22 cellular contexts compared by ENCODE assay signal in genomic region chr3:62065985-62066693, GRCh38.
DNase-seq lines count a peak whose midpoint lies in the region; ATAC-seq and TF ChIP-seq lines count a peak whose summit lies in the region.
"Had no signal": no experiment of that assay in that cellular context is flagged by ENCODE, and none has a peak within 500 bp of the region (broad histone marks: within the 10 kb centered on the region; RNA-seq: fewer than 3 reads in every experiment).

No MANE protein-coding gene starts in this region.

- H3K27ac ChIP-seq in osteoblast (ENCODE audit: low read depth, low read length) = no peak overlapping the region
- H3K27ac ChIP-seq: left lung, psoas muscle, stomach, upper lobe of left lung had no signal

- H3K9ac ChIP-seq in adipocyte (ENCODE audit: low read length) = no peak overlapping the region

- H3K4me1 ChIP-seq in adipocyte (ENCODE audit: control insufficient read depth, insufficient read depth, low read length) (peaks cover 8% of the 10 kb centered on the region), osteoblast (ENCODE audit: insufficient read depth, low read length) (no peaks in the 10 kb centered on the region)
- H3K4me1 ChIP-seq: left lung, stomach, upper lobe of left lung had no signal

- H3K79me2 ChIP-seq in osteoblast (ENCODE audit: insufficient read depth, low read length) = no peaks in the 10 kb centered on the region

- H3K4me2 ChIP-seq in osteoblast (ENCODE audit: insufficient read depth, low read length) = no peak overlapping the region
- H3K4me2 ChIP-seq: smooth muscle cell had no signal

- no peak for TF ChIP-seq CTCF in fibroblast of mammary gland (conservative IDR thresholded peaks at IDR 0.05; ENCODE audit: control insufficient read depth, insufficient read depth, low read depth, low read length)
- TF ChIP-seq CTCF in osteoblast (IDR thresholded peaks at IDR 0.05; ENCODE audit: extremely low read depth, low read depth, low read length) = no peak

- no peak overlapping the region for H2AFZ ChIP-seq in osteoblast (ENCODE audit: low read length)

- H4K20me1 ChIP-seq in osteoblast (ENCODE audit: insufficient read depth, low read length) = peaks cover 5% of the 10 kb centered on the region

- DNase-seq in GM04504 (ENCODE audit: low read depth) = peak; percentile 46
- peak; percentile 72 for DNase-seq in adipocyte (ENCODE audit: low read depth)
- DNase-seq in fibroblast of mammary gland (ENCODE audit: low read depth) = peak; percentile 84
- DNase-seq in osteoblast (ENCODE audit: insufficient read length, low spot score, missing footprints) = peak; percentile 55
- no peak for DNase-seq in GM19240 (ENCODE audit: insufficient read length, low spot score)
- DNase-seq in NCI-H1694 (lab: John Stamatoyannopoulos, UW) = no peak
- DNase-seq: activated CD4-positive, alpha-beta T cell treated with anti-CD3 and anti-CD28 coated beads for 36 hours; activated CD8-positive, alpha-beta memory T cell treated with anti-CD3 and anti-CD28 coated beads, Interleukin-2, amount 10 ng/mL, durations not matched to agents 7 days and 5 days; activated naive CD8-positive, alpha-beta T cell treated with anti-CD3 and anti-CD28 coated beads for 36 hours; glutamatergic neuron; left lung; NCI-H146; NCI-H774; psoas muscle; Right ventricle myocardium superior; stimulated activated CD4-positive, alpha-beta T cell treated with anti-CD3 and anti-CD28 coated beads, Interleukin-4, amount 100 ng/mL, for 24 hours; stomach; T-cell; upper lobe of left lung had no signal

- H3K9me3 ChIP-seq in adipocyte (ENCODE audit: control insufficient read depth, low read length) (no peaks in the 10 kb centered on the region), osteoblast (ENCODE audit: low read depth, low read length) (no peaks in the 10 kb centered on the region)
- H3K9me3 ChIP-seq: left lung, psoas muscle, stomach, upper lobe of left lung had no signal

- no peak for ATAC-seq in HG03280 (IDR thresholded peaks at IDR 0.05; ENCODE audit: unreplicated experiment)
- no peak for ATAC-seq in GM18909 (IDR thresholded peaks at IDR 0.05; ENCODE audit: poor library complexity, unreplicated experiment)
- ATAC-seq: activated CD4-positive, alpha-beta T cell treated with anti-CD3 and anti-CD28 coated beads for 36 hours; activated CD8-positive, alpha-beta memory T cell treated with anti-CD3 and anti-CD28 coated beads, Interleukin-2, amount 10 ng/mL, durations not matched to agents 7 days and 5 days; left lung; psoas muscle; T-cell had no signal

- H3K27me3 ChIP-seq in adipocyte (replicated peaks; ENCODE audit: control insufficient read depth, insufficient read depth, low read length) (no peaks in the 10 kb centered on the region), osteoblast (ENCODE audit: insufficient read depth, low read length) (no peaks in the 10 kb centered on the region)
- H3K27me3 ChIP-seq: left lung, stomach, upper lobe of left lung had no signal

- no peak overlapping the region for H3K4me3 ChIP-seq in adipocyte (ENCODE audit: low read length)
- no peak overlapping the region for H3K4me3 ChIP-seq in fibroblast of mammary gland (ENCODE audit: control insufficient read depth, low read depth, low read length)
- no peak overlapping the region for H3K4me3 ChIP-seq in osteoblast (ENCODE audit: insufficient read depth, low read length)
- H3K4me3 ChIP-seq: left lung, psoas muscle, smooth muscle cell, stomach, upper lobe of left lung had no signal

- H3K36me3 ChIP-seq in adipocyte (ENCODE audit: control insufficient read depth, insufficient read depth, low read length, severe bottlenecking) = no peaks in the 10 kb centered on the region
- H3K36me3 ChIP-seq in osteoblast (ENCODE audit: insufficient read depth, low read length) = no peaks in the 10 kb centered on the region
- H3K36me3 ChIP-seq: left lung, stomach, upper lobe of left lung had no signal

Comparison
In these comparisons a context has a peak if more than half of its experiments do, and no peak if none do; other contexts are left out.
1. DNase-seq: peak in GM04504 (single experiment), adipocyte (single experiment), fibroblast of mammary gland (single experiment) and osteoblast (single experiment); none in GM19240 (single experiment) and NCI-H1694 (single experiment).